ENCODE assay signal across 9 cellular contexts in the genomic region with DNA sequence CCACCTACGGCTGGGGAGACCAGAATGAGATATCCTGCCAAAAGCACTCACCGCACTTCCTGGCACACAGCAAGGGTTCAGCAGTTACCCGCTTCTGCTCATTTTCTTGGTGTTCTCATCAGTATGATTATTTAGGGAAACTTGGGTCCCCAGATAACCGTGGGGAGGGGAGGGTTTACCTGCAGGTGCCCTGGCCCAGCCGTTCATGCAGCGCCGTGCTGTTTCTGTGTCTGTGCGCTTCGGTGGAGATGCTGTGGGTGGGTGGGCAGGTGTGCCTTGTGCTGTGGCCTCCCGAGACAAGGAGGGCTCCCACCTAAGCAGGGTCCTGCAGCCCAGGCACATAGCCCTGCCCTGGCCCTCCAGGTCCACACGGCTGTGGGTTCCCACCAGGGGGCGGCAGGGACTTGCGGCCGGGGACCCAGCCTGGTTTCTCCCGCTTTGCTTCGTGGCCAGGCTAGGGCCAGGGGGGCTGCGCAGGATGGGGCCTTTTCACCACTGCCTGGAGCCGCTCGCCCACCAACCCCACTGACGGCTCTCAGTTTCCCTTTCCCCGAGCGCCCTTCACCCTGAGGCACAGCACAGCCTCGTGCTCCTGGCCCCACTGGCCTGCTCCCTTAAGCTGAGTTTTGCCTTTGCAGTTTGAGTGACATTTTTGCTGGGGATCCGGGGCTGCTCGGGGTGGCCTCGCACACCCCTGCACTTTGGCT.
DNase-seq lines count a peak whose midpoint lies in the region; ATAC-seq and TF ChIP-seq lines count a peak whose summit lies in the region.
"Had no signal": no experiment of that assay in that cellular context is flagged by ENCODE, and none has a peak within 500 bp of the region (broad histone marks: within the 10 kb centered on the region; RNA-seq: fewer than 3 reads in every experiment).

No MANE protein-coding gene starts in this region.

- DNase-seq in ELF-1 (ENCODE audit: low read depth, low spot score) = peak; percentile 70
- peak; percentile 96 for DNase-seq in SK-N-SH
- DNase-seq in activated naive CD4-positive, alpha-beta T cell treated with anti-CD3 and anti-CD28 coated beads, Interleukin-2, amount 50 U/mL, for 16 hours = peak; percentile 70
- peak; percentile 71 for DNase-seq in left ventricle myocardium inferior
- peak; percentile 11 for DNase-seq in smooth muscle cell (lab: John Stamatoyannopoulos, UW; ENCODE audit: unreplicated experiment)

- H3K27ac ChIP-seq in SK-N-SH (ENCODE audit: low read depth in 2 of 2, low read length in 1 of 2) (no peak overlapping the region), left ventricle myocardium inferior (replicated peaks) (no peak overlapping the region), smooth muscle cell (ENCODE audit: low read depth) (no peak overlapping the region)
- H3K27ac ChIP-seq: SK-N-MC had no signal

- H3K9ac ChIP-seq in SK-N-SH (no peak overlapping the region), smooth muscle cell (ENCODE audit: low read depth) (no peak overlapping the region)

- ATAC-seq in HG02571 (IDR thresholded peaks at IDR 0.05; ENCODE audit: unreplicated experiment) (peak; percentile 45), GM18519 (IDR thresholded peaks at IDR 0.05; ENCODE audit: low FRiP score, unreplicated experiment) (no peak), GM18502 (IDR thresholded peaks at IDR 0.05; ENCODE audit: poor library complexity, unreplicated experiment) (no peak)

- intact Hi-C loops in left ventricle myocardium inferior (cut with micrococcal nuclease) = loop anchor here (5.0 to 10.0 kb wide), 2 partner anchors 207 to 285 kb away; no protein-coding TSS in a partner anchor

- TF ChIP-seq RAD21 in SK-N-SH (IDR thresholded peaks at IDR 0.05; ENCODE audit: low read length) = peak; percentile 90

- H3K27me3 ChIP-seq in SK-N-SH (ENCODE audit: insufficient read depth) (no peaks in the 10 kb centered on the region), left ventricle myocardium inferior (ENCODE audit: low read depth) (no peaks in the 10 kb centered on the region), smooth muscle cell (ENCODE audit: low read depth) (no peaks in the 10 kb centered on the region)

- WGBS in SK-N-SH (ENCODE audit: low lambda C conversion rate) = 66% methylated on average over 18 of the region's 26 CpGs
- 76% methylated on average over 26 of the region's 26 CpGs for WGBS in smooth muscle cell (ENCODE audit: low lambda C conversion rate)

- H3F3A ChIP-seq in SK-N-SH (replicated peaks; ENCODE audit: insufficient read depth) (no peaks in the 10 kb centered on the region), smooth muscle cell (ENCODE audit: low read depth) (no peaks in the 10 kb centered on the region)

- POLR2A ChIA-PET in SK-N-SH (lab: Yijun Ruan, JAX) = no interaction called here

- no peaks in the 10 kb centered on the region for H4K20me1 ChIP-seq in SK-N-SH (ENCODE audit: insufficient read depth)
- no peaks in the 10 kb centered on the region for H4K20me1 ChIP-seq in smooth muscle cell (ENCODE audit: low read depth)

- H3K4me3 ChIP-seq in SK-N-SH (ENCODE audit: low read depth in 2 of 2, low read length in 1 of 2) = no peak overlapping the region
- H3K4me3 ChIP-seq in left ventricle myocardium inferior = no peak overlapping the region
- no peak overlapping the region for H3K4me3 ChIP-seq in smooth muscle cell
- H3K4me3 ChIP-seq: SK-N-MC had no signal

- H2AFZ ChIP-seq in SK-N-SH (ENCODE audit: low read depth) = no peak overlapping the region
- H2AFZ ChIP-seq in smooth muscle cell (ENCODE audit: low read depth) = no peak overlapping the region

- no peaks in the 10 kb centered on the region for H3K9me2 ChIP-seq in SK-N-SH

- TF ChIP-seq CTCF in SK-N-SH (IDR thresholded peaks at IDR 0.05) (peak; percentile 58), left ventricle myocardium inferior (IDR thresholded peaks at IDR 0.05; ENCODE audit: borderline replicate concordance) (peak; percentile 91), smooth muscle cell (IDR thresholded peaks at IDR 0.05; ENCODE audit: borderline replicate concordance, insufficient read depth, poor library complexity, severe bottlenecking) (peak; percentile 49)

- no peak for TF ChIP-seq EP300 in SK-N-SH (IDR thresholded peaks at IDR 0.05; ENCODE audit: borderline replicate concordance in 1 of 2, low read depth in 1 of 2, low read length in 1 of 2)

- H3K9me3 ChIP-seq in SK-N-SH (no peaks in the 10 kb centered on the region), left ventricle myocardium inferior (replicated peaks) (no peaks in the 10 kb centered on the region), smooth muscle cell (replicated peaks; ENCODE audit: low read depth) (no peaks in the 10 kb centered on the region)

- CTCF ChIA-PET in SK-N-SH (lab: Yijun Ruan, JAX) = interaction anchor here (0.5 to 15.3 kb wide), 33 partner anchors 8 to 304 kb away, joined by 3 to 192 read pairs (median 4); partner anchors contain the start of genes ABRAXAS2 and FAM53B

- H3K79me2 ChIP-seq in SK-N-SH (ENCODE audit: insufficient read depth) (no peaks in the 10 kb centered on the region), smooth muscle cell (ENCODE audit: low read depth) (no peaks in the 10 kb centered on the region)

- H3K36me3 ChIP-seq in SK-N-SH (replicated peaks in 1 of 2; ENCODE audit: control insufficient read depth in 1 of 2, insufficient read depth in 2 of 2, low read length in 1 of 2) (no peaks in the 10 kb centered on the region), left ventricle myocardium inferior (no peaks in the 10 kb centered on the region), smooth muscle cell (ENCODE audit: low read depth) (no peaks in the 10 kb centered on the region)

- H3K4me2 ChIP-seq in SK-N-SH (no peak overlapping the region), smooth muscle cell (no peak overlapping the region)

- H3K4me1 ChIP-seq in SK-N-SH (ENCODE audit: control insufficient read depth in 1 of 2, insufficient read depth in 2 of 2, low read depth in 1 of 2, low read length in 1 of 2) (peaks cover 0 to 6% of the 10 kb centered on the region in 2 experiments; a peak in 1 of 4 replicates), left ventricle myocardium inferior (peaks cover 23% of the 10 kb centered on the region), smooth muscle cell (ENCODE audit: low read depth) (peaks cover 4% of the 10 kb centered on the region)

TF ChIP-seq in SK-N-SH, 30 proteins besides CTCF, POLR2A, EP300 and RAD21:
- peak; percentile 93 for TF ChIP-seq SMC3 (IDR thresholded peaks at IDR 0.05; ENCODE audit: low read depth, low read length)
- TF ChIP-seq NRF1 (IDR thresholded peaks at IDR 0.05; ENCODE audit: low read depth, low read length) = no peak
- TF ChIP-seq FOXJ3 (CRISPR knock-in tag; IDR thresholded peaks at IDR 0.05) = no peak

Comparison
In these comparisons a context has a peak if more than half of its experiments do, and no peak if none do; other contexts are left out.
1. DNase-seq: peak in every context shown above with its lines; median percentile 96 in SK-N-SH; 71 in left ventricle myocardium inferior; 70 in ELF-1; 70 in activated naive CD4-positive, alpha-beta T cell treated with anti-CD3 and anti-CD28 coated beads, Interleukin-2, amount 50 U/mL, for 16 hours; 11 in smooth muscle cell.